Comparison of ENCODE assay signal across 11 cellular contexts in genomic region chr15:65326109-65326508, GRCh38. TPM values are rescaled to one million over a fixed set of nuclear protein-coding genes. Genes with fewer than 3 reads are reported as not detected.
DNase-seq lines count a peak whose midpoint lies in the region; ATAC-seq, FAIRE-seq and TF ChIP-seq lines count a peak whose summit lies in the region.
"Had no signal": no experiment of that assay in that cellular context is flagged by ENCODE, and none has a peak within 500 bp of the region (broad histone marks: within the 10 kb centered on the region; RNA-seq: fewer than 3 reads in every experiment).

No MANE protein-coding gene starts in this region.

- no peak for FAIRE-seq in GM12891 (lab: Jason Lieb, UNC)

- 44 to 54% methylated on average over 12 of the region's 12 CpGs for WGBS in heart right ventricle, 2 donors
- 26 to 38% (median 30%) methylated on average over 10 to 12 of the region's 12 CpGs for WGBS in ovary, 3 donors

- H3K9me3 ChIP-seq in heart right ventricle = no peaks in the 10 kb centered on the region
- no peaks in the 10 kb centered on the region for H3K9me3 ChIP-seq in ovary

- H3K27me3 ChIP-seq in heart right ventricle (no peaks in the 10 kb centered on the region), ovary (no peaks in the 10 kb centered on the region)

- in situ Hi-C loops in GM13976 (cut with MboI; ENCODE audit: low sequenced_read_pairs, unreplicated experiment) = no loop called here

- intact Hi-C loops in heart right ventricle (cut with DNase I) = loop anchor here in 2 of 10 donors (5.0 kb wide), 1 partner anchor 41 kb away; no protein-coding TSS in a partner anchor
- intact Hi-C loops in ovary (cut with DNase I) = loop anchor here in 1 of 4 donors (5.0 kb wide), 1 partner anchor 46 kb away; no protein-coding TSS in a partner anchor

- peak; percentile 20 for DNase-seq in GM13976 (ENCODE audit: low spot score)
- peak in 1 of 2 donors; percentile 36 for DNase-seq in heart right ventricle
- peak in 3 of 5 donors; percentile 37 to 58 (median 37) for DNase-seq in ovary
- DNase-seq in UCSD-AML1 (lab: John Stamatoyannopoulos, UW; ENCODE audit: unreplicated experiment) = no peak
- no peak for DNase-seq in GM12891 (ENCODE audit: insufficient read length, low spot score)
- DNase-seq: stimulated activated naive B cell treated with anti-CD40 and anti-IgM and Interleukin-4, amounts not matched to agents 10 μg/mL and 1 μg/mL and 100 μg/mL, for 72 hours had no signal

- no peak for TF ChIP-seq CTCF in GM13976 (IDR thresholded peaks at IDR 0.05; ENCODE audit: borderline replicate concordance, control extremely low read depth, extremely low read depth, insufficient read depth, missing control alignments)
- no peak for TF ChIP-seq CTCF in VCaP (conservative IDR thresholded peaks at IDR 0.05)
- no peak for TF ChIP-seq CTCF in heart right ventricle (IDR thresholded peaks at IDR 0.05)
- TF ChIP-seq CTCF in ovary (IDR thresholded peaks at IDR 0.05) = no peak

- TF ChIP-seq POLR2A in ovary (IDR thresholded peaks at IDR 0.05) (no peak), GM12891 (IDR thresholded peaks at IDR 0.05; ENCODE audit: low read depth, low read length) (no peak)

- H3K27ac ChIP-seq in VCaP (peak overlapping the region; percentile 48), heart right ventricle (no peak overlapping the region), ovary (no peak overlapping the region)
- H3K27ac ChIP-seq: skin epidermis had no signal

- peak in 7 of 8 donors; percentile 47 to 75 (median 59) for ATAC-seq in heart right ventricle
- no peak for ATAC-seq in GM18858 (IDR thresholded peaks at IDR 0.05; ENCODE audit: unreplicated experiment)
- no peak for ATAC-seq in GM18868 (IDR thresholded peaks at IDR 0.05; ENCODE audit: unreplicated experiment)
- ATAC-seq: stimulated activated naive B cell treated with anti-CD40 and anti-IgM and Interleukin-4, amounts not matched to agents 10 μg/mL and 1 μg/mL and 100 μg/mL, for 72 hours had no signal

- H3K4me1 ChIP-seq in heart right ventricle (peaks cover 0 to 20% (median 6%) of the 10 kb centered on the region in 9 donors), ovary (ENCODE audit: insufficient read depth) (peaks cover 6% of the 10 kb centered on the region)

- no peak for TF ChIP-seq EP300 in ovary (IDR thresholded peaks at IDR 0.05)

- H3K36me3 ChIP-seq in heart right ventricle (no peaks in the 10 kb centered on the region), ovary (no peaks in the 10 kb centered on the region)

- H3K4me3 ChIP-seq in heart right ventricle (no peak overlapping the region), ovary (no peak overlapping the region)
- H3K4me3 ChIP-seq: skin epidermis had no signal

TF ChIP-seq in GM12891, 5 proteins besides CTCF, POLR2A, EP300 and RAD21:
- no peak for TF ChIP-seq POU2F2 (IDR thresholded peaks at IDR 0.05; ENCODE audit: low read depth, low read length)
- no peak for TF ChIP-seq SPI1 (IDR thresholded peaks at IDR 0.05; ENCODE audit: low read depth, low read length)
- TF ChIP-seq TAF1 (IDR thresholded peaks at IDR 0.05; ENCODE audit: low read depth, low read length) = no peak
- no peak for TF ChIP-seq POLR2AphosphoS5 (IDR thresholded peaks at IDR 0.05; ENCODE audit: low read depth, low read length)
- TF ChIP-seq PAX5 (IDR thresholded peaks at IDR 0.05; ENCODE audit: insufficient read depth, low read length, severe bottlenecking) = no peak

RNA-seq across cellular contexts. Expression of gene RNU5B-1, which starts 21.6 kb away (rescaled TPM):
- total RNA-seq in heart right ventricle (10 to 100 TPM in 2 of 10 donors, not detected in 8; 18.2 to 51.0 TPM), ovary (10 to 100 TPM in 5 of 7 donors, not detected in 2; 22.1 to 67.7 (median 29.6) TPM)
- polyA plus RNA-seq in heart right ventricle (not detected), ovary (not detected)
- not detected for polyA plus RNA-seq in GM12891 (2012; ENCODE audit: low read depth, missing spikeins)
- total RNA-seq: activated CD8-positive, alpha-beta memory T cell treated with anti-CD3 and anti-CD28 coated beads for 36 hours had no signal

RNA-seq across cellular contexts. Expression of gene RNU5A-1, which starts 30.3 kb away (rescaled TPM):
- total RNA-seq in heart right ventricle = not detected
- polyA plus RNA-seq in heart right ventricle = not detected
- not detected for total RNA-seq in ovary
- not detected for polyA plus RNA-seq in ovary
- not detected for polyA plus RNA-seq in GM12891 (2012; ENCODE audit: low read depth, missing spikeins)
- total RNA-seq: activated CD8-positive, alpha-beta memory T cell treated with anti-CD3 and anti-CD28 coated beads for 36 hours had no signal

RNA-seq across cellular contexts. Expression of gene PARP16, which starts 39.4 kb away (rescaled TPM):
- total RNA-seq in heart right ventricle (1 to 10 TPM; 3.3 to 5.2 (median 4.8) TPM), ovary (10 to 100 TPM in 5 of 7 donors, 1 to 10 TPM in 2; 8.8 to 20.2 (median 13.4) TPM)
- polyA plus RNA-seq in heart right ventricle (1 to 10 TPM; 3.1 to 4.6 TPM), ovary (10 to 100 TPM; 12.1 to 19.2 TPM)
- polyA plus RNA-seq in GM12891 (2012; ENCODE audit: low read depth, missing spikeins) = 9.5 TPM

RNA-seq across cellular contexts. Expression of gene IGDCC3, which starts 51.7 kb away (rescaled TPM):
- under 1 TPM in 7 of 10 donors, not detected in 3; 0.05 to 0.57 (median 0.16) TPM for total RNA-seq in heart right ventricle
- polyA plus RNA-seq in heart right ventricle = under 1 TPM in 1 of 2 donors, not detected in 1; under 0.01 TPM
- 1 to 10 TPM in 4 of 7 donors, under 1 TPM in 3; 0.11 to 1.8 (median 1.2) TPM for total RNA-seq in ovary
- under 1 TPM; 0.47 to 0.48 TPM for polyA plus RNA-seq in ovary
- not detected for polyA plus RNA-seq in GM12891 (2012; ENCODE audit: low read depth, missing spikeins)
- total RNA-seq: activated CD8-positive, alpha-beta memory T cell treated with anti-CD3 and anti-CD28 coated beads for 36 hours had no signal

Comparison
In these comparisons a context has a peak if more than half of its experiments do, and no peak if none do; other contexts are left out.
1. DNase-seq: peak in GM13976 (single experiment) and ovary (3 of 5); none in UCSD-AML1 (single experiment) and GM12891 (single experiment).
2. ATAC-seq: peak in heart right ventricle (7 of 8); none in GM18858 (single experiment) and GM18868 (single experiment).